1 cellular context compared by ENCODE assay signal in the genomic region with DNA sequence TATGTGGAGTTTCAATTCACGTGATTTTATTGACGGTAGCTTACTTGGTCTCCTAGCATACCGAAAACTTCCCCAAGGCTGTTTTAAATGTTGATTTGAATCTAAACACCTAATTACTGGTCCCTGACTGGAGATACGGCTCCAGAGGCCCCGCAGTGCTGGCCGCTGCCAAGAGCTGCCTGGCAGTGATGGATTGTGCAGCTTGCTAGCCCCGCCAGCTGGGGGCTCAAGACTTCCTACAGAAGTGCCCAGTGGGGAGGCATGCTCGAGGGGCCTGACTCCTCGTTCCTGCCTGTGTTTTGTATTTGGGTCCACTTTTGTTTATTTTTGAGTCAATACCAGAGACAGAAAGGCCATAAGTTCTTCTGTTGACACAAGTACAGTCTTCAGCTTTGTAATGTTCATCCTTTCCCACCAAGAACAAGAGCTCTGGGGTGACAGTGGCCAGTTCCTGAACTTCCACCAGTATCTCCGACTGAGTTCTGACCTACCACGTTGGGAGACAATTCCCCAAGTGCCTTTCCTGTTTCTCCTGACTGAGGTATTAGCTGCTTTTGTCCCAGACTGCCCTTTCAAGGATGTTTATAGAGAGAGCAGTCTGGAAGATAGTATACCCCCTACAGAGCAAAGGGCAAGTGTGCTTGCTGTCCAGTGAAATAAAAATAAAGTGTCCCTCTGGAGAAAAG.
TF ChIP-seq lines count a peak whose summit lies in the region.

No MANE protein-coding gene starts in this region.

TF ChIP-seq in HEK293, 187 proteins besides CTCF, POLR2A, EP300 and RAD21 (continued from another document):
- TF ChIP-seq, protein P1, sequence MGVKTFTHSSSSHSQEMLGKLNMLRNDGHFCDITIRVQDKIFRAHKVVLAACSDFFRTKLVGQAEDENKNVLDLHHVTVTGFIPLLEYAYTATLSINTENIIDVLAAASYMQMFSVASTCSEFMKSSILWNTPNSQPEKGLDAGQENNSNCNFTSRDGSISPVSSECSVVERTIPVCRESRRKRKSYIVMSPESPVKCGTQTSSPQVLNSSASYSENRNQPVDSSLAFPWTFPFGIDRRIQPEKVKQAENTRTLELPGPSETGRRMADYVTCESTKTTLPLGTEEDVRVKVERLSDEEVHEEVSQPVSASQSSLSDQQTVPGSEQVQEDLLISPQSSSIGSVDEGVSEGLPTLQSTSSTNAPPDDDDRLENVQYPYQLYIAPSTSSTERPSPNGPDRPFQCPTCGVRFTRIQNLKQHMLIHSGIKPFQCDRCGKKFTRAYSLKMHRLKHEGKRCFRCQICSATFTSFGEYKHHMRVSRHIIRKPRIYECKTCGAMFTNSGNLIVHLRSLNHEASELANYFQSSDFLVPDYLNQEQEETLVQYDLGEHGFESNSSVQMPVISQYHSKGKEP (tag by site-specific recombination; IDR thresholded peaks at IDR 0.05): peak; percentile 42; the same call in 1 of the 2 replicates
- TF ChIP-seq FEZF1 (tag by site-specific recombination; IDR thresholded peaks at IDR 0.05) (0 out of 2 replicates have a peak, but pooled peaks have one; percentile 45), ZNF843 (tag by site-specific recombination; IDR thresholded peaks at IDR 0.05) (peak; percentile 50; the same call in 1 of the 2 replicates), ZNF837 (tag by site-specific recombination; IDR thresholded peaks at IDR 0.05) (no peak), ZSCAN30 (tag by site-specific recombination; IDR thresholded peaks at IDR 0.05) (peak; percentile 60; the same call in 1 of the 2 replicates), SP7 (tag by site-specific recombination; IDR thresholded peaks at IDR 0.05) (peak; percentile 84), ZNF549 (tag by site-specific recombination; IDR thresholded peaks at IDR 0.05) (no peak), GLIS2 (tag by site-specific recombination; IDR thresholded peaks at IDR 0.05) (0 out of 2 replicates have a peak, but pooled peaks have one; percentile 30), KLF17 (tag by site-specific recombination; IDR thresholded peaks at IDR 0.05) (no peak), ZNF518A (tag by site-specific recombination; conservative IDR thresholded peaks at IDR 0.05; ENCODE audit: low read depth) (no peak), ZNF792 (tag by site-specific recombination; IDR thresholded peaks at IDR 0.05) (no peak), ZIC2 (tag by site-specific recombination; IDR thresholded peaks at IDR 0.05) (peak; percentile 95), ZNF777 (tag by site-specific recombination; IDR thresholded peaks at IDR 0.05; ENCODE audit: borderline replicate concordance) (no peak), ZNF423 (tag by site-specific recombination; IDR thresholded peaks at IDR 0.05) (peak; percentile 62; the same call in 1 of the 2 replicates), ZNF335 (tag by site-specific recombination; conservative IDR thresholded peaks at IDR 0.05) (peak; percentile 37; the same call in 1 of the 2 replicates), ZNF266 (tag by site-specific recombination; IDR thresholded peaks at IDR 0.05; ENCODE audit: low read depth) (no peak), TRIM28 (IDR thresholded peaks at IDR 0.05; ENCODE audit: borderline replicate concordance, low read length) (0 out of 2 replicates have a peak, but pooled peaks have one; percentile 53), ZBTB8A (tag by site-specific recombination; IDR thresholded peaks at IDR 0.05) (peak; percentile 45; the same call in 1 of the 2 replicates), ZNF670 (tag by site-specific recombination; IDR thresholded peaks at IDR 0.05; ENCODE audit: low read depth) (no peak), OSR2 (tag by site-specific recombination; IDR thresholded peaks at IDR 0.05) (peak; percentile 58; the same call in 1 of the 2 replicates), GLIS1 (tag by site-specific recombination; IDR thresholded peaks at IDR 0.05) (peak; percentile 85), ZNF169 (tag by site-specific recombination; IDR thresholded peaks at IDR 0.05) (no peak), PATZ1 (tag by site-specific recombination; IDR thresholded peaks at IDR 0.05) (no peak)
- TF ChIP-seq, protein P2, sequence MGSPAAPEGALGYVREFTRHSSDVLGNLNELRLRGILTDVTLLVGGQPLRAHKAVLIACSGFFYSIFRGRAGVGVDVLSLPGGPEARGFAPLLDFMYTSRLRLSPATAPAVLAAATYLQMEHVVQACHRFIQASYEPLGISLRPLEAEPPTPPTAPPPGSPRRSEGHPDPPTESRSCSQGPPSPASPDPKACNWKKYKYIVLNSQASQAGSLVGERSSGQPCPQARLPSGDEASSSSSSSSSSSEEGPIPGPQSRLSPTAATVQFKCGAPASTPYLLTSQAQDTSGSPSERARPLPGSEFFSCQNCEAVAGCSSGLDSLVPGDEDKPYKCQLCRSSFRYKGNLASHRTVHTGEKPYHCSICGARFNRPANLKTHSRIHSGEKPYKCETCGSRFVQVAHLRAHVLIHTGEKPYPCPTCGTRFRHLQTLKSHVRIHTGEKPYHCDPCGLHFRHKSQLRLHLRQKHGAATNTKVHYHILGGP (tag by site-specific recombination; IDR thresholded peaks at IDR 0.05): no peak
